ENCODE assay signal across 3 cellular contexts in the genomic region with DNA sequence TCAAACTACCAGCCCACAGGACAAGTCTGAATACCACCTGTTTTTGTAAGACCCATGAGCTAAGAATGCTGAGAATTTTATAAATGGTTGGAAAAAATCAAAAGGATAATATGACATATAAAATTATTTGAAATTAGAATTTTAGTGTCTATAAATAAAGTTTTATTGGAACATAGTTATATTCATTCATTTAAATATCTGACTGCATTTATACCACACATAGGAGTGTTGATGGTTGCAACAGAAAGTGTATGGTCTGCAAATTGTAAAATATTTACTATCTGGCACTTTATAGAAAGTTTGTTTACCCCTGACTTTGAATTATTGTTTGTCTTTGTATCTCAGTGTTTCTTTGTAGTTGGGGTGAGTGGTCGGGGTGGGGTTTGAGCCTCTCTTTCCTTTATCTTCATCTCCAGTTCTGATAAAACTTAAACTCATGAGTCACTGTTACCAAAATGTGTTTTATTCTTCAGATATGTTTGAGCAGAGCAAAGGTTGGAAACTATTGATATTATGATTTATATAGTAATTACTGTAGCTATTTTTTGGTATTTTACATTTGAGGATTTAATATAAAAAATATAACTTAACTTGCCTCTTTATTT.
TF ChIP-seq lines count a peak whose summit lies in the region.

No MANE protein-coding gene starts in this region.

TF ChIP-seq in A549, 52 proteins besides CTCF, POLR2A, EP300 and RAD21 (continued from another document):
- no peak; the same call in 1 of the 2 replicates for TF ChIP-seq GATA3 (IDR thresholded peaks at IDR 0.05; ENCODE audit: borderline replicate concordance)

TF ChIP-seq in GM23338, 12 proteins besides CTCF, POLR2A, EP300 and RAD21 (continued from another document and continues in another):
- TF ChIP-seq, protein P1, sequence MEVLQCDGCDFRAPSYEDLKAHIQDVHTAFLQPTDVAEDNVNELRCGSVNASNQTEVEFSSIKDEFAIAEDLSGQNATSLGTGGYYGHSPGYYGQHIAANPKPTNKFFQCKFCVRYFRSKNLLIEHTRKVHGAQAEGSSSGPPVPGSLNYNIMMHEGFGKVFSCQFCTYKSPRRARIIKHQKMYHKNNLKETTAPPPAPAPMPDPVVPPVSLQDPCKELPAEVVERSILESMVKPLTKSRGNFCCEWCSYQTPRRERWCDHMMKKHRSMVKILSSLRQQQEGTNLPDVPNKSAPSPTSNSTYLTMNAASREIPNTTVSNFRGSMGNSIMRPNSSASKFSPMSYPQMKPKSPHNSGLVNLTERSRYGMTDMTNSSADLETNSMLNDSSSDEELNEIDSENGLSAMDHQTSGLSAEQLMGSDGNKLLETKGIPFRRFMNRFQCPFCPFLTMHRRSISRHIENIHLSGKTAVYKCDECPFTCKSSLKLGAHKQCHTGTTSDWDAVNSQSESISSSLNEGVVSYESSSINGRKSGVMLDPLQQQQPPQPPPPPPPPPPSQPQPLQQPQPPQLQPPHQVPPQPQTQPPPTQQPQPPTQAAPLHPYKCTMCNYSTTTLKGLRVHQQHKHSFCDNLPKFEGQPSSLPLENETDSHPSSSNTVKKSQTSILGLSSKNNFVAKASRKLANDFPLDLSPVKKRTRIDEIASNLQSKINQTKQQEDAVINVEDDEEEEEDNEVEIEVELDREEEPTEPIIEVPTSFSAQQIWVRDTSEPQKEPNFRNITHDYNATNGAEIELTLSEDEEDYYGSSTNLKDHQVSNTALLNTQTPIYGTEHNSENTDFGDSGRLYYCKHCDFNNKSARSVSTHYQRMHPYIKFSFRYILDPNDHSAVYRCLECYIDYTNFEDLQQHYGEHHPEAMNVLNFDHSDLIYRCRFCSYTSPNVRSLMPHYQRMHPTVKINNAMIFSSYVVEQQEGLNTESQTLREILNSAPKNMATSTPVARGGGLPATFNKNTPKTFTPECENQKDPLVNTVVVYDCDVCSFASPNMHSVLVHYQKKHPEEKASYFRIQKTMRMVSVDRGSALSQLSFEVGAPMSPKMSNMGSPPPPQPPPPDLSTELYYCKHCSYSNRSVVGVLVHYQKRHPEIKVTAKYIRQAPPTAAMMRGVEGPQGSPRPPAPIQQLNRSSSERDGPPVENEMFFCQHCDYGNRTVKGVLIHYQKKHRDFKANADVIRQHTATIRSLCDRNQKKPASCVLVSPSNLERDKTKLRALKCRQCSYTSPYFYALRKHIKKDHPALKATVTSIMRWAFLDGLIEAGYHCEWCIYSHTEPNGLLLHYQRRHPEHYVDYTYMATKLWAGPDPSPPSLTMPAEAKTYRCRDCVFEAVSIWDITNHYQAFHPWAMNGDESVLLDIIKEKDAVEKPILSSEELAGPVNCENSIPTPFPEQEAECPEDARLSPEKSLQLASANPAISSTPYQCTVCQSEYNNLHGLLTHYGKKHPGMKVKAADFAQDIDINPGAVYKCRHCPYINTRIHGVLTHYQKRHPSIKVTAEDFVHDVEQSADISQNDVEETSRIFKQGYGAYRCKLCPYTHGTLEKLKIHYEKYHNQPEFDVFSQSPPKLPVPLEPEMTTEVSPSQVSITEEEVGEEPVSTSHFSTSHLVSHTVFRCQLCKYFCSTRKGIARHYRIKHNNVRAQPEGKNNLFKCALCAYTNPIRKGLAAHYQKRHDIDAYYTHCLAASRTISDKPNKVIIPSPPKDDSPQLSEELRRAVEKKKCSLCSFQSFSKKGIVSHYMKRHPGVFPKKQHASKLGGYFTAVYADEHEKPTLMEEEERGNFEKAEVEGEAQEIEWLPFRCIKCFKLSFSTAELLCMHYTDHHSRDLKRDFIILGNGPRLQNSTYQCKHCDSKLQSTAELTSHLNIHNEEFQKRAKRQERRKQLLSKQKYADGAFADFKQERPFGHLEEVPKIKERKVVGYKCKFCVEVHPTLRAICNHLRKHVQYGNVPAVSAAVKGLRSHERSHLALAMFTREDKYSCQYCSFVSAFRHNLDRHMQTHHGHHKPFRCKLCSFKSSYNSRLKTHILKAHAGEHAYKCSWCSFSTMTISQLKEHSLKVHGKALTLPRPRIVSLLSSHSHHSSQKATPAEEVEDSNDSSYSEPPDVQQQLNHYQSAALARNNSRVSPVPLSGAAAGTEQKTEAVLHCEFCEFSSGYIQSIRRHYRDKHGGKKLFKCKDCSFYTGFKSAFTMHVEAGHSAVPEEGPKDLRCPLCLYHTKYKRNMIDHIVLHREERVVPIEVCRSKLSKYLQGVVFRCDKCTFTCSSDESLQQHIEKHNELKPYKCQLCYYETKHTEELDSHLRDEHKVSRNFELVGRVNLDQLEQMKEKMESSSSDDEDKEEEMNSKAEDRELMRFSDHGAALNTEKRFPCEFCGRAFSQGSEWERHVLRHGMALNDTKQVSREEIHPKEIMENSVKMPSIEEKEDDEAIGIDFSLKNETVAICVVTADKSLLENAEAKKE (CRISPR knock-in tag; IDR thresholded peaks at IDR 0.05), result no peak
- TF ChIP-seq, protein P2, sequence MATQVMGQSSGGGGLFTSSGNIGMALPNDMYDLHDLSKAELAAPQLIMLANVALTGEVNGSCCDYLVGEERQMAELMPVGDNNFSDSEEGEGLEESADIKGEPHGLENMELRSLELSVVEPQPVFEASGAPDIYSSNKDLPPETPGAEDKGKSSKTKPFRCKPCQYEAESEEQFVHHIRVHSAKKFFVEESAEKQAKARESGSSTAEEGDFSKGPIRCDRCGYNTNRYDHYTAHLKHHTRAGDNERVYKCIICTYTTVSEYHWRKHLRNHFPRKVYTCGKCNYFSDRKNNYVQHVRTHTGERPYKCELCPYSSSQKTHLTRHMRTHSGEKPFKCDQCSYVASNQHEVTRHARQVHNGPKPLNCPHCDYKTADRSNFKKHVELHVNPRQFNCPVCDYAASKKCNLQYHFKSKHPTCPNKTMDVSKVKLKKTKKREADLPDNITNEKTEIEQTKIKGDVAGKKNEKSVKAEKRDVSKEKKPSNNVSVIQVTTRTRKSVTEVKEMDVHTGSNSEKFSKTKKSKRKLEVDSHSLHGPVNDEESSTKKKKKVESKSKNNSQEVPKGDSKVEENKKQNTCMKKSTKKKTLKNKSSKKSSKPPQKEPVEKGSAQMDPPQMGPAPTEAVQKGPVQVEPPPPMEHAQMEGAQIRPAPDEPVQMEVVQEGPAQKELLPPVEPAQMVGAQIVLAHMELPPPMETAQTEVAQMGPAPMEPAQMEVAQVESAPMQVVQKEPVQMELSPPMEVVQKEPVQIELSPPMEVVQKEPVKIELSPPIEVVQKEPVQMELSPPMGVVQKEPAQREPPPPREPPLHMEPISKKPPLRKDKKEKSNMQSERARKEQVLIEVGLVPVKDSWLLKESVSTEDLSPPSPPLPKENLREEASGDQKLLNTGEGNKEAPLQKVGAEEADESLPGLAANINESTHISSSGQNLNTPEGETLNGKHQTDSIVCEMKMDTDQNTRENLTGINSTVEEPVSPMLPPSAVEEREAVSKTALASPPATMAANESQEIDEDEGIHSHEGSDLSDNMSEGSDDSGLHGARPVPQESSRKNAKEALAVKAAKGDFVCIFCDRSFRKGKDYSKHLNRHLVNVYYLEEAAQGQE (IDR thresholded peaks at IDR 0.05; ENCODE audit: unreplicated experiment), result no peak
- TF ChIP-seq NANOG (IDR thresholded peaks at IDR 0.05; ENCODE audit: borderline replicate concordance) (no peak), JUNB (IDR thresholded peaks at IDR 0.05; ENCODE audit: unreplicated experiment) (no peak), CREB1 (CRISPR knock-in tag; IDR thresholded peaks at IDR 0.05; ENCODE audit: low read depth) (no peak), POLR2AphosphoS5 (IDR thresholded peaks at IDR 0.05; ENCODE audit: low read depth) (no peak), STAT1 (IDR thresholded peaks at IDR 0.05; ENCODE audit: unreplicated experiment) (no peak)
- TF ChIP-seq, protein P3, sequence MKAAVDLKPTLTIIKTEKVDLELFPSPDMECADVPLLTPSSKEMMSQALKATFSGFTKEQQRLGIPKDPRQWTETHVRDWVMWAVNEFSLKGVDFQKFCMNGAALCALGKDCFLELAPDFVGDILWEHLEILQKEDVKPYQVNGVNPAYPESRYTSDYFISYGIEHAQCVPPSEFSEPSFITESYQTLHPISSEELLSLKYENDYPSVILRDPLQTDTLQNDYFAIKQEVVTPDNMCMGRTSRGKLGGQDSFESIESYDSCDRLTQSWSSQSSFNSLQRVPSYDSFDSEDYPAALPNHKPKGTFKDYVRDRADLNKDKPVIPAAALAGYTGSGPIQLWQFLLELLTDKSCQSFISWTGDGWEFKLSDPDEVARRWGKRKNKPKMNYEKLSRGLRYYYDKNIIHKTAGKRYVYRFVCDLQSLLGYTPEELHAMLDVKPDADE (IDR thresholded peaks at IDR 0.05), result no peak

TF ChIP-seq in WTC11, 78 proteins besides CTCF, POLR2A, EP300 and RAD21 (continued from another document):
- TF ChIP-seq, protein P4, sequence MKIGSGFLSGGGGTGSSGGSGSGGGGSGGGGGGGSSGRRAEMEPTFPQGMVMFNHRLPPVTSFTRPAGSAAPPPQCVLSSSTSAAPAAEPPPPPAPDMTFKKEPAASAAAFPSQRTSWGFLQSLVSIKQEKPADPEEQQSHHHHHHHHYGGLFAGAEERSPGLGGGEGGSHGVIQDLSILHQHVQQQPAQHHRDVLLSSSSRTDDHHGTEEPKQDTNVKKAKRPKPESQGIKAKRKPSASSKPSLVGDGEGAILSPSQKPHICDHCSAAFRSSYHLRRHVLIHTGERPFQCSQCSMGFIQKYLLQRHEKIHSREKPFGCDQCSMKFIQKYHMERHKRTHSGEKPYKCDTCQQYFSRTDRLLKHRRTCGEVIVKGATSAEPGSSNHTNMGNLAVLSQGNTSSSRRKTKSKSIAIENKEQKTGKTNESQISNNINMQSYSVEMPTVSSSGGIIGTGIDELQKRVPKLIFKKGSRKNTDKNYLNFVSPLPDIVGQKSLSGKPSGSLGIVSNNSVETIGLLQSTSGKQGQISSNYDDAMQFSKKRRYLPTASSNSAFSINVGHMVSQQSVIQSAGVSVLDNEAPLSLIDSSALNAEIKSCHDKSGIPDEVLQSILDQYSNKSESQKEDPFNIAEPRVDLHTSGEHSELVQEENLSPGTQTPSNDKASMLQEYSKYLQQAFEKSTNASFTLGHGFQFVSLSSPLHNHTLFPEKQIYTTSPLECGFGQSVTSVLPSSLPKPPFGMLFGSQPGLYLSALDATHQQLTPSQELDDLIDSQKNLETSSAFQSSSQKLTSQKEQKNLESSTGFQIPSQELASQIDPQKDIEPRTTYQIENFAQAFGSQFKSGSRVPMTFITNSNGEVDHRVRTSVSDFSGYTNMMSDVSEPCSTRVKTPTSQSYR (CRISPR knock-in tag; IDR thresholded peaks at IDR 0.05), result no peak
- TF ChIP-seq MYBL2 (CRISPR knock-in tag; IDR thresholded peaks at IDR 0.05) (no peak), FOXK1 (CRISPR knock-in tag; IDR thresholded peaks at IDR 0.05) (no peak), GRHL2 (CRISPR knock-in tag; IDR thresholded peaks at IDR 0.05; ENCODE audit: insufficient replicate concordance, severe bottlenecking) (no peak), JUN (CRISPR knock-in tag; IDR thresholded peaks at IDR 0.05) (no peak), GABPB1 (CRISPR knock-in tag; IDR thresholded peaks at IDR 0.05) (no peak)
- TF ChIP-seq, protein P5, sequence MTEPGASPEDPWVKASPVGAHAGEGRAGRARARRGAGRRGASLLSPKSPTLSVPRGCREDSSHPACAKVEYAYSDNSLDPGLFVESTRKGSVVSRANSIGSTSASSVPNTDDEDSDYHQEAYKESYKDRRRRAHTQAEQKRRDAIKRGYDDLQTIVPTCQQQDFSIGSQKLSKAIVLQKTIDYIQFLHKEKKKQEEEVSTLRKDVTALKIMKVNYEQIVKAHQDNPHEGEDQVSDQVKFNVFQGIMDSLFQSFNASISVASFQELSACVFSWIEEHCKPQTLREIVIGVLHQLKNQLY (CRISPR knock-in tag; IDR thresholded peaks at IDR 0.05), result no peak
- TF ChIP-seq, protein P6, sequence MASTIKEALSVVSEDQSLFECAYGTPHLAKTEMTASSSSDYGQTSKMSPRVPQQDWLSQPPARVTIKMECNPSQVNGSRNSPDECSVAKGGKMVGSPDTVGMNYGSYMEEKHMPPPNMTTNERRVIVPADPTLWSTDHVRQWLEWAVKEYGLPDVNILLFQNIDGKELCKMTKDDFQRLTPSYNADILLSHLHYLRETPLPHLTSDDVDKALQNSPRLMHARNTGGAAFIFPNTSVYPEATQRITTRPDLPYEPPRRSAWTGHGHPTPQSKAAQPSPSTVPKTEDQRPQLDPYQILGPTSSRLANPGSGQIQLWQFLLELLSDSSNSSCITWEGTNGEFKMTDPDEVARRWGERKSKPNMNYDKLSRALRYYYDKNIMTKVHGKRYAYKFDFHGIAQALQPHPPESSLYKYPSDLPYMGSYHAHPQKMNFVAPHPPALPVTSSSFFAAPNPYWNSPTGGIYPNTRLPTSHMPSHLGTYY (CRISPR knock-in tag; IDR thresholded peaks at IDR 0.05), result no peak
- TF ChIP-seq, protein P7, sequence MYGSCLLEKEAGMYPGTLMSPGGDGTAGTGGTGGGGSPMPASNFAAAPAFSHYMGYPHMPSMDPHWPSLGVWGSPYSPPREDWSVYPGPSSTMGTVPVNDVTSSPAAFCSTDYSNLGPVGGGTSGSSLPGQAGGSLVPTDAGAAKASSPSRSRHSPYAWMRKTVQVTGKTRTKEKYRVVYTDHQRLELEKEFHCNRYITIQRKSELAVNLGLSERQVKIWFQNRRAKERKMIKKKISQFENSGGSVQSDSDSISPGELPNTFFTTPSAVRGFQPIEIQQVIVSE (CRISPR knock-in tag; IDR thresholded peaks at IDR 0.05; ENCODE audit: borderline replicate concordance), result no peak
TF ChIP-seq in WTC11: peak in this region for 0.
